In genomic region chr14:65813760-65814387, GRCh38 we compare ENCODE assay signal across 16 cellular contexts.
"Had no signal": no experiment of that assay in that cellular context is flagged by ENCODE, and none has a peak within 500 bp of the region (broad histone marks: within the 10 kb centered on the region; RNA-seq: fewer than 3 reads in every experiment).

No MANE protein-coding gene starts in this region.

- H3K9me3 ChIP-seq: ascending aorta, psoas muscle, suprapubic skin had no signal

- H3K4me3 ChIP-seq: ascending aorta, heart right ventricle, psoas muscle, suprapubic skin, upper lobe of left lung had no signal

- DNase-seq: activated CD4-positive, alpha-beta memory T cell treated with anti-CD3 and anti-CD28 coated beads, Interleukin-2, amount 10 ng/mL, durations not matched to agents 7 days and 5 days; activated CD4-positive, alpha-beta T cell treated with anti-CD3 and anti-CD28 coated beads for 1 hour; activated gamma-delta T cell treated with Interleukin-2 at 50 U/mL for 16 hours; activated T-cell treated with anti-CD3 and anti-CD28 coated beads, Interleukin-2, amount 50 U/mL, for 72 hours; foreskin melanocyte; heart right ventricle; mammary epithelial cell; natural killer cell; psoas muscle; stimulated activated CD4-positive, alpha-beta T cell treated with anti-CD3 and anti-CD28 coated beads, Interleukin-2, amount 100 ng/mL, for 24 hours; stimulated activated naive CD8-positive, alpha-beta T cell treated with anti-CD3 and anti-CD28 coated beads, Interleukin-15, Interleukin-2, amounts not matched to agents 100 U/mL and 50 U/mL, for 24 hours; T-helper 9 cell; upper lobe of left lung had no signal

- H3K27ac Mint-ChIP-seq: activated CD4-positive, alpha-beta memory T cell treated with anti-CD3 and anti-CD28 coated beads, Interleukin-2, amount 10 ng/mL, durations not matched to agents 7 days and 5 days; activated T-cell treated with anti-CD3 and anti-CD28 coated beads, Interleukin-2, amount 50 U/mL, for 72 hours; natural killer cell had no signal

- H3K9me3 Mint-ChIP-seq: natural killer cell had no signal

- H3K4me1 ChIP-seq: ascending aorta, heart right ventricle, psoas muscle, suprapubic skin, upper lobe of left lung had no signal

- H3K4me3 Mint-ChIP-seq: activated CD4-positive, alpha-beta memory T cell treated with anti-CD3 and anti-CD28 coated beads, Interleukin-2, amount 10 ng/mL, durations not matched to agents 7 days and 5 days; activated T-cell treated with anti-CD3 and anti-CD28 coated beads, Interleukin-2, amount 50 U/mL, for 72 hours; natural killer cell had no signal

- H3K27me3 ChIP-seq: ascending aorta, upper lobe of left lung had no signal

- H3K36me3 Mint-ChIP-seq: natural killer cell had no signal

- H3K27ac ChIP-seq: ascending aorta, heart right ventricle, psoas muscle, suprapubic skin, upper lobe of left lung had no signal

- H3K36me3 ChIP-seq: ascending aorta, heart right ventricle, suprapubic skin, upper lobe of left lung had no signal

- ATAC-seq: activated T-cell treated with anti-CD3 and anti-CD28 coated beads, Interleukin-2, amount 50 U/mL, for 72 hours; heart right ventricle; natural killer cell; psoas muscle; sciatic nerve; stimulated activated naive CD8-positive, alpha-beta T cell treated with anti-CD3 and anti-CD28 coated beads, Interleukin-15, Interleukin-2, amounts not matched to agents 100 U/mL and 50 U/mL, for 24 hours had no signal

- H3K4me1 Mint-ChIP-seq: activated CD4-positive, alpha-beta memory T cell treated with anti-CD3 and anti-CD28 coated beads, Interleukin-2, amount 10 ng/mL, durations not matched to agents 7 days and 5 days; natural killer cell had no signal

- H3K27me3 Mint-ChIP-seq: activated CD4-positive, alpha-beta memory T cell treated with anti-CD3 and anti-CD28 coated beads, Interleukin-2, amount 10 ng/mL, durations not matched to agents 7 days and 5 days had no signal
